ENCODE assay signal across 22 cellular contexts in genomic region chr10:12834116-12834515, GRCh38.
A peak's percentile ranks its signal among the peaks of the same experiment; 100 is the strongest.
DNase-seq lines count a peak whose midpoint lies in the region; ATAC-seq and TF ChIP-seq lines count a peak whose summit lies in the region.
"Had no signal": no experiment of that assay in that cellular context is flagged by ENCODE, and none has a peak within 500 bp of the region (broad histone marks: within the 10 kb centered on the region; RNA-seq: fewer than 3 reads in every experiment).

No MANE protein-coding gene starts in this region.

- H3K14ac ChIP-seq in neuronal stem cell (ENCODE audit: low read length): no peak overlapping the region

- no peaks in the 10 kb centered on the region for H3K79me1 ChIP-seq in neuronal stem cell (ENCODE audit: low read depth, low read length)

- H3K18ac ChIP-seq in neuronal stem cell (ENCODE audit: low read length): peak overlapping the region; percentile 69

- intact Hi-C loops in gastrocnemius medialis (cut with DNase I; ENCODE audit: low total_unique reads): no loop called here

- no peak for TF ChIP-seq CTCF in GM23338 (conservative IDR thresholded peaks at IDR 0.05; ENCODE audit: low read depth in 2 of 2)
- TF ChIP-seq CTCF in endodermal cell (conservative IDR thresholded peaks at IDR 0.05): no peak
- TF ChIP-seq CTCF in gastrocnemius medialis (IDR thresholded peaks at IDR 0.05 in 4 of 5, conservative IDR thresholded peaks at IDR 0.05 in 1 of 5): no peak
- no peak for TF ChIP-seq CTCF in hepatocyte (IDR thresholded peaks at IDR 0.05; ENCODE audit: poor library complexity)

- H3K9me2 ChIP-seq in GM23338 (ENCODE audit: insufficient read depth): no peaks in the 10 kb centered on the region
- no peaks in the 10 kb centered on the region for H3K9me2 ChIP-seq in hepatocyte (replicated peaks; ENCODE audit: insufficient read depth)

- H3K4me2 ChIP-seq in GM23338: no peak overlapping the region
- H3K4me2 ChIP-seq in neuronal stem cell (ENCODE audit: insufficient read depth, low read length, poor library complexity, severe bottlenecking): no peak overlapping the region
- H3K4me2 ChIP-seq in hepatocyte: no peak overlapping the region
- H3K4me2 ChIP-seq: A549; BLaER1 treated with 17β-estradiol and CSF1 and Interleukin-3, amounts not matched to agents 10 nM and 100 nM had no signal

- H2BK120ac ChIP-seq in neuronal stem cell (ENCODE audit: low read depth, low read length): no peak overlapping the region

- H3K4me1 Mint-ChIP-seq in GM23338 (peaks cover 2% of the 10 kb centered on the region; the same call in 2 of the 3 replicates), endodermal cell (no peaks in the 10 kb centered on the region)
- H3K4me1 Mint-ChIP-seq: CD14-positive monocyte; CD8-positive, alpha-beta memory T cell had no signal

- H3K4me3 Mint-ChIP-seq in GM23338: no peak overlapping the region
- H3K4me3 Mint-ChIP-seq in endodermal cell: no peak overlapping the region
- H3K4me3 Mint-ChIP-seq: CD14-positive monocyte; CD4-positive, alpha-beta T cell; CD8-positive, alpha-beta memory T cell had no signal

- H3K27me3 Mint-ChIP-seq in GM23338 (ENCODE audit: insufficient read depth, low read depth, poor library complexity): no peaks in the 10 kb centered on the region
- H3K27me3 Mint-ChIP-seq in endodermal cell (ENCODE audit: insufficient read depth): no peaks in the 10 kb centered on the region
- H3K27me3 Mint-ChIP-seq: CD4-positive, alpha-beta T cell had no signal

- H3K36me3 ChIP-seq in GM23338 (ENCODE audit: insufficient read depth) (no peaks in the 10 kb centered on the region), endodermal cell (ENCODE audit: control insufficient read depth, insufficient read depth, low read length) (no peaks in the 10 kb centered on the region), neuronal stem cell (replicated peaks in 1 of 2; ENCODE audit: control insufficient read depth in 2 of 2, insufficient read depth in 2 of 2, low read length in 2 of 2) (no peaks in the 10 kb centered on the region), gastrocnemius medialis (no peaks in the 10 kb centered on the region), HAP-1 (replicated peaks) (no peaks in the 10 kb centered on the region), hepatocyte (replicated peaks; ENCODE audit: insufficient read depth, low read depth) (no peaks in the 10 kb centered on the region)
- H3K36me3 ChIP-seq: BE2C had no signal

- no peaks in the 10 kb centered on the region for H3K79me2 ChIP-seq in GM23338 (replicated peaks; ENCODE audit: insufficient read depth)
- no peaks in the 10 kb centered on the region for H3K79me2 ChIP-seq in hepatocyte

- H2BK12ac ChIP-seq in neuronal stem cell (ENCODE audit: low read length): no peak overlapping the region

- H3K23ac ChIP-seq in neuronal stem cell (ENCODE audit: low read depth, low read length, poor library complexity): peak overlapping the region; percentile 32

- H4K20me1 ChIP-seq in GM23338 (replicated peaks; ENCODE audit: insufficient read depth): no peaks in the 10 kb centered on the region
- no peaks in the 10 kb centered on the region for H4K20me1 ChIP-seq in hepatocyte (ENCODE audit: insufficient read depth, poor library complexity, severe bottlenecking)
- H4K20me1 ChIP-seq: BLaER1 treated with 17β-estradiol and CSF1 and Interleukin-3, amounts not matched to agents 10 nM and 100 nM had no signal

- H3K9me3 Mint-ChIP-seq in GM23338 (no peaks in the 10 kb centered on the region; the same call in 2 of the 3 replicates), endodermal cell (no peaks in the 10 kb centered on the region)
- H3K9me3 Mint-ChIP-seq: CD4-positive, alpha-beta T cell; CD8-positive, alpha-beta memory T cell had no signal

- no peak overlapping the region for H3K27ac ChIP-seq in GM23338 (ENCODE audit: low read depth)
- peak overlapping the region; percentile 57 for H3K27ac ChIP-seq in endodermal cell (ENCODE audit: low read depth, low read length)
- no peak overlapping the region for H3K27ac ChIP-seq in neuronal stem cell (replicated peaks; ENCODE audit: low read length)
- no peak overlapping the region for H3K27ac ChIP-seq in gastrocnemius medialis
- no peak overlapping the region for H3K27ac ChIP-seq in hepatocyte
- H3K27ac ChIP-seq: A549; BLaER1 treated with 17β-estradiol and CSF1 and Interleukin-3, amounts not matched to agents 10 nM and 100 nM had no signal

- H2BK15ac ChIP-seq in neuronal stem cell (ENCODE audit: low read length): no peak overlapping the region

- H3K4ac ChIP-seq in neuronal stem cell (ENCODE audit: low read length): no peak overlapping the region

- TF ChIP-seq POLR2A in gastrocnemius medialis (IDR thresholded peaks at IDR 0.05): no peak

- ATAC-seq in GM23338 (peak; percentile 58), gastrocnemius medialis (no peak)
- ATAC-seq: A549, HCT116 had no signal

- no peaks in the 10 kb centered on the region for H3F3A ChIP-seq in GM23338 (replicated peaks; ENCODE audit: low read depth)

- H3K4me3 ChIP-seq in GM23338: no peak overlapping the region
- no peak overlapping the region for H3K4me3 ChIP-seq in endodermal cell (ENCODE audit: low read length)
- H3K4me3 ChIP-seq in neuronal stem cell (ENCODE audit: low read length in 2 of 2): no peak overlapping the region
- no peak overlapping the region for H3K4me3 ChIP-seq in gastrocnemius medialis
- H3K4me3 ChIP-seq in HAP-1: no peak overlapping the region
- no peak overlapping the region for H3K4me3 ChIP-seq in hepatocyte
- H3K4me3 ChIP-seq: A549; BLaER1 treated with 17β-estradiol and CSF1 and Interleukin-3, amounts not matched to agents 10 nM and 100 nM had no signal

- no peak overlapping the region for H2BK5ac ChIP-seq in neuronal stem cell (ENCODE audit: low read length)

- H2AK5ac ChIP-seq in neuronal stem cell (ENCODE audit: low read depth, low read length): no peak overlapping the region

- H3K27me3 ChIP-seq in GM23338 (ENCODE audit: insufficient read depth) (no peaks in the 10 kb centered on the region), endodermal cell (ENCODE audit: control insufficient read depth, insufficient read depth, low read length, poor library complexity, severe bottlenecking) (no peaks in the 10 kb centered on the region), neuronal stem cell (ENCODE audit: control insufficient read depth in 3 of 3, insufficient read depth in 3 of 3, low read depth in 1 of 3, low read length in 3 of 3) (no peaks in the 10 kb centered on the region), gastrocnemius medialis (no peaks in the 10 kb centered on the region), HAP-1 (ENCODE audit: low read depth) (no peaks in the 10 kb centered on the region), hepatocyte (no peaks in the 10 kb centered on the region)
- H3K27me3 ChIP-seq: BE2C; BLaER1 treated with 17β-estradiol and CSF1 and Interleukin-3, amounts not matched to agents 10 nM and 100 nM had no signal

- no peak overlapping the region for H3K9ac ChIP-seq in endodermal cell (ENCODE audit: extremely low read depth, low read length, poor library complexity, severe bottlenecking)
- no peak overlapping the region for H3K9ac ChIP-seq in neuronal stem cell (ENCODE audit: low read depth, low read length, poor library complexity)
- H3K9ac ChIP-seq: BLaER1 treated with 17β-estradiol and CSF1 and Interleukin-3, amounts not matched to agents 10 nM and 100 nM had no signal

- H3K36me3 Mint-ChIP-seq in GM23338 (ENCODE audit: low read depth) (no peaks in the 10 kb centered on the region), endodermal cell (ENCODE audit: low read depth) (no peaks in the 10 kb centered on the region)
- H3K36me3 Mint-ChIP-seq: CD14-positive monocyte had no signal

- H4K91ac ChIP-seq in neuronal stem cell (ENCODE audit: low read depth, low read length, poor library complexity): no peak overlapping the region

- WGBS in endodermal cell (ENCODE audit: insufficient coverage in 1 of 2, insufficient read length in 1 of 2), 2 experiments: 91 to 92% methylated on average over 8 to 12 of the region's 12 CpGs
- WGBS in neuronal stem cell (ENCODE audit: extremely low coverage in 2 of 2, insufficient read length in 2 of 2, insufficient replicate concordance in 1 of 2), 2 donors: no CpG with 5 or more reads among the region's 12 CpGs
- 92% methylated on average over 12 of the region's 12 CpGs for WGBS in hepatocyte (ENCODE audit: low lambda C conversion rate, missing lambda C conversion rate)

- no peaks in the 10 kb centered on the region for H3K9me3 ChIP-seq in endodermal cell (ENCODE audit: control insufficient read depth, low read length)
- no peaks in the 10 kb centered on the region for H3K9me3 ChIP-seq in neuronal stem cell (replicated peaks in 1 of 2; ENCODE audit: control insufficient read depth in 2 of 2, insufficient read depth in 1 of 2, low read depth in 1 of 2, low read length in 2 of 2)
- H3K9me3 ChIP-seq in gastrocnemius medialis: no peaks in the 10 kb centered on the region
- no peaks in the 10 kb centered on the region for H3K9me3 ChIP-seq in HAP-1
- no peaks in the 10 kb centered on the region for H3K9me3 ChIP-seq in hepatocyte (ENCODE audit: low read depth)
- H3K9me3 ChIP-seq: A549; BE2C; BLaER1 treated with 17β-estradiol and CSF1 and Interleukin-3, amounts not matched to agents 10 nM and 100 nM had no signal

- H3K27ac Mint-ChIP-seq in GM23338: no peak overlapping the region
- H3K27ac Mint-ChIP-seq in endodermal cell: no peak overlapping the region
- H3K27ac Mint-ChIP-seq: CD14-positive monocyte; CD4-positive, alpha-beta T cell; CD8-positive, alpha-beta memory T cell had no signal

- no peak for DNase-seq in GM23338 (ENCODE audit: low spot score)
- DNase-seq in endodermal cell: no peak
- no peak for DNase-seq in neuronal stem cell (ENCODE audit: low spot score)
- no peak for DNase-seq in gastrocnemius medialis
- no peak for DNase-seq in HAP-1 (ENCODE audit: low spot score in 2 of 2)
- no peak for DNase-seq in hepatocyte (ENCODE audit: low spot score)
- no peak for DNase-seq in NCI-H69 (lab: John Stamatoyannopoulos, UW)
- DNase-seq: 8988T; ACHN; AML-193; BE2C; CD4-positive, alpha-beta T cell; CD8-positive, alpha-beta memory T cell; DMS 273 treated with DMSO at 0.1 percent for 48 hours; DMS79; EL; GF-D8; H7 had no signal

- H3K4me1 ChIP-seq in GM23338 (ENCODE audit: insufficient read depth): no peaks in the 10 kb centered on the region
- no peaks in the 10 kb centered on the region for H3K4me1 ChIP-seq in endodermal cell (ENCODE audit: control insufficient read depth, insufficient read depth, low read length)
- peaks cover 3 to 4% of the 10 kb centered on the region in 2 donors for H3K4me1 ChIP-seq in neuronal stem cell (ENCODE audit: control insufficient read depth in 2 of 2, insufficient read depth in 1 of 2, low read depth in 1 of 2, low read length in 2 of 2)
- H3K4me1 ChIP-seq in gastrocnemius medialis: no peaks in the 10 kb centered on the region
- no peaks in the 10 kb centered on the region for H3K4me1 ChIP-seq in HAP-1
- no peaks in the 10 kb centered on the region for H3K4me1 ChIP-seq in hepatocyte (ENCODE audit: insufficient read depth)
- H3K4me1 ChIP-seq: BE2C had no signal

- no peak overlapping the region for H4K8ac ChIP-seq in neuronal stem cell (ENCODE audit: low read depth, low read length)

- H2AFZ ChIP-seq in GM23338 (no peak overlapping the region), neuronal stem cell (ENCODE audit: low read length) (peak overlapping the region; percentile 78), hepatocyte (no peak overlapping the region)

- in situ Hi-C loops in gastrocnemius medialis (cut with MboI; ENCODE audit: low sequenced_read_pairs in 4 of 4) (no loop called here), HAP-1 (cut with MboI; ENCODE audit: low sequenced_read_pairs) (no loop called here)
